In the genomic region with DNA sequence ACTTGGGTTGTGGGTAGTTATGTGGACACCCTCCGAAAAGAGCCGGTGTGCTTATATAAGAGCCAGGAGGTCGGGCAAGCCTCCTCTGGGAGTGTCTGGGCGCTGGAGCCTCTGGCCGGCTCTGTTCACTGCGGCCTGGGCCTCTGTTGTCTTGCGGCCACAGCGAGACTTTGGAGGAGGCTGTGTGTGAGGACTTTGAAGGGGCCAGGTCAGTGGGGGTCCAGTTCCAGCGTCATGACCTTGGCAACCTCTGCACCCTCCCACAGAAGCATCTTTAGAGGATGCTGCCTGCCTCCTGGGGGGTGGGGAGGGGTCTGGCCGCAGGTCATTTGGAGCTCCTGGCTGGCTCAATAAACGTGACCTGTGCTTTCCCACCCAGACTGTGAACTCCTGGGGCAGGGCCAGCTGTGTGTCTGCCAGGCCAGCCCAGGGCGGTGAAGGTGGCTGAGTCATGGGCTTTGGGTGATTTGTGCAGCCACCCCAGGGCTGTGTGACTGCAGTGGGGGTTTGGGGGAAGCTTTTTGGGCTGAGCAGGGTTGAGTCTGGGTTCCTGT, we compare ENCODE assay signal across 8 cellular contexts. TPM values are rescaled to one million over a fixed set of nuclear protein-coding genes. Genes with fewer than 3 reads are reported as not detected.
DNase-seq lines count a peak whose midpoint lies in the region; ATAC-seq and TF ChIP-seq lines count a peak whose summit lies in the region.

No MANE protein-coding gene starts in this region.

- no peaks in the 10 kb centered on the region for H3K9me3 Mint-ChIP-seq in activated CD4-positive, alpha-beta T cell treated with anti-CD3 and anti-CD28 coated beads for 36 hours (ENCODE audit: low read depth)
- H3K9me3 Mint-ChIP-seq in WTC11 = no peaks in the 10 kb centered on the region

- peak overlapping the region; percentile 79 for H3K27ac Mint-ChIP-seq in activated CD4-positive, alpha-beta T cell treated with anti-CD3 and anti-CD28 coated beads for 36 hours
- H3K27ac Mint-ChIP-seq in WTC11 = no peak overlapping the region

- H3K9me3 ChIP-seq in subcutaneous abdominal adipose tissue (ENCODE audit: control insufficient read depth in 5 of 5, low read length in 5 of 5) = no peaks in the 10 kb centered on the region

- peak overlapping the region; percentile 58 to 85 (median 76) for H3K4me3 ChIP-seq in subcutaneous abdominal adipose tissue (ENCODE audit: low read depth in 1 of 5, low read length in 5 of 5)

- H3K27me3 ChIP-seq in subcutaneous abdominal adipose tissue (ENCODE audit: control insufficient read depth in 5 of 5, insufficient read depth in 4 of 5, low read length in 5 of 5) = peaks cover 0 to 6% (median 0%) of the 10 kb centered on the region in 5 donors

- intact Hi-C loops in activated CD4-positive, alpha-beta T cell treated with anti-CD3 and anti-CD28 coated beads for 36 hours (cut with DNase I, micrococcal nuclease) = loop anchor here (2.0 to 10.0 kb wide), 3 partner anchors 15 to 1272 kb away; partner anchors contain the start of genes PTK6 (in 1 of the 2) and RGS19 (in 1 of the 2)

- no peak for TF ChIP-seq CTCF in WTC11 (IDR thresholded peaks at IDR 0.05)

- peak overlapping the region; percentile 82 for H3K4me3 Mint-ChIP-seq in activated CD4-positive, alpha-beta T cell treated with anti-CD3 and anti-CD28 coated beads for 36 hours
- peak overlapping the region; percentile 82 for H3K4me3 Mint-ChIP-seq in WTC11

- peaks cover 2 to 39% (median 23%) of the 10 kb centered on the region in 5 donors for H3K4me1 ChIP-seq in subcutaneous abdominal adipose tissue (ENCODE audit: control insufficient read depth in 5 of 5, insufficient read depth in 5 of 5, low read length in 5 of 5)

- no peak overlapping the region for H3K27ac ChIP-seq in subcutaneous abdominal adipose tissue (ENCODE audit: low read depth, low read length)

- no peak for ATAC-seq in activated CD4-positive, alpha-beta T cell treated with anti-CD3 and anti-CD28 coated beads for 36 hours
- no peak for ATAC-seq in WTC11
- no peak for ATAC-seq in GM18873 (IDR thresholded peaks at IDR 0.05; ENCODE audit: low FRiP score, unreplicated experiment)

- peak overlapping the region in 4 of 5 donors; percentile 53 to 79 (median 76) for H3K9ac ChIP-seq in subcutaneous abdominal adipose tissue (ENCODE audit: low read length in 5 of 5)

- peaks cover 0 to 2% (median 0%) of the 10 kb centered on the region in 5 donors for H3K36me3 ChIP-seq in subcutaneous abdominal adipose tissue (ENCODE audit: control insufficient read depth in 5 of 5, insufficient read depth in 5 of 5, low read length in 5 of 5)

- POLR2A ChIA-PET in activated CD4-positive, alpha-beta T cell treated with anti-CD3 and anti-CD28 coated beads for 36 hours (lab: Charles Lee) = no interaction called here
- POLR2A ChIA-PET in WTC11 (lab: Charles Lee) = interaction anchor here (0.6 kb wide), 1 partner anchor 17 kb away, joined by 3 read pairs; no protein-coding TSS in a partner anchor

- no peaks in the 10 kb centered on the region for H3K36me3 Mint-ChIP-seq in activated CD4-positive, alpha-beta T cell treated with anti-CD3 and anti-CD28 coated beads for 36 hours (ENCODE audit: low read depth)
- H3K36me3 Mint-ChIP-seq in WTC11 = no peaks in the 10 kb centered on the region

- DNase-seq in activated CD4-positive, alpha-beta T cell treated with anti-CD3 and anti-CD28 coated beads for 36 hours = no peak
- DNase-seq in activated CD4-positive, alpha-beta T cell treated with anti-CD3 and anti-CD28 coated beads for 48 hours = no peak
- no peak for DNase-seq in WTC11 (ENCODE audit: low spot score)
- DNase-seq in hepatic stellate cell (ENCODE audit: low spot score) = peak; percentile 83
- no peak for DNase-seq in stimulated activated CD4-positive, alpha-beta T cell treated with anti-CD3 and anti-CD28 coated beads, Interleukin-12 subunit alpha, Interleukin-12 subunit beta, amount 100 ng/mL, for 4 hours
- DNase-seq in activated CD4-positive, alpha-beta T cell treated with anti-CD3 and anti-CD28 coated beads for 4 hours = no peak

- H3K27me3 Mint-ChIP-seq in activated CD4-positive, alpha-beta T cell treated with anti-CD3 and anti-CD28 coated beads for 36 hours = no peaks in the 10 kb centered on the region
- peaks cover 7% of the 10 kb centered on the region for H3K27me3 Mint-ChIP-seq in WTC11 (ENCODE audit: low read depth)

- H3K4me1 Mint-ChIP-seq in activated CD4-positive, alpha-beta T cell treated with anti-CD3 and anti-CD28 coated beads for 36 hours = peaks cover 49% of the 10 kb centered on the region
- H3K4me1 Mint-ChIP-seq in WTC11 = peaks cover 32% of the 10 kb centered on the region

- CTCF ChIA-PET in activated CD4-positive, alpha-beta T cell treated with anti-CD3 and anti-CD28 coated beads for 36 hours (lab: Charles Lee) = no interaction called here
- CTCF ChIA-PET in WTC11 (lab: Charles Lee) = interaction anchor here (0.6 to 1.3 kb wide), 4 partner anchors 14 to 109 kb away, joined by 3 to 4 read pairs (median 4); partner anchors contain the start of gene LKAAEAR1

TF ChIP-seq in WTC11, 78 proteins besides CTCF, POLR2A, EP300 and RAD21:
- TF ChIP-seq GABPB1 (CRISPR knock-in tag; IDR thresholded peaks at IDR 0.05) = 0 out of 2 replicates have a peak, but pooled peaks have one; percentile 47
- TF ChIP-seq, protein P1, sequence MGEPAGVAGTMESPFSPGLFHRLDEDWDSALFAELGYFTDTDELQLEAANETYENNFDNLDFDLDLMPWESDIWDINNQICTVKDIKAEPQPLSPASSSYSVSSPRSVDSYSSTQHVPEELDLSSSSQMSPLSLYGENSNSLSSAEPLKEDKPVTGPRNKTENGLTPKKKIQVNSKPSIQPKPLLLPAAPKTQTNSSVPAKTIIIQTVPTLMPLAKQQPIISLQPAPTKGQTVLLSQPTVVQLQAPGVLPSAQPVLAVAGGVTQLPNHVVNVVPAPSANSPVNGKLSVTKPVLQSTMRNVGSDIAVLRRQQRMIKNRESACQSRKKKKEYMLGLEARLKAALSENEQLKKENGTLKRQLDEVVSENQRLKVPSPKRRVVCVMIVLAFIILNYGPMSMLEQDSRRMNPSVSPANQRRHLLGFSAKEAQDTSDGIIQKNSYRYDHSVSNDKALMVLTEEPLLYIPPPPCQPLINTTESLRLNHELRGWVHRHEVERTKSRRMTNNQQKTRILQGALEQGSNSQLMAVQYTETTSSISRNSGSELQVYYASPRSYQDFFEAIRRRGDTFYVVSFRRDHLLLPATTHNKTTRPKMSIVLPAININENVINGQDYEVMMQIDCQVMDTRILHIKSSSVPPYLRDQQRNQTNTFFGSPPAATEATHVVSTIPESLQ (CRISPR knock-in tag; IDR thresholded peaks at IDR 0.05) = no peak

RNA-seq across cellular contexts. Expression of gene TCEA2, which starts 1.2 kb away (rescaled TPM):
- total RNA-seq in activated CD4-positive, alpha-beta T cell treated with anti-CD3 and anti-CD28 coated beads for 36 hours = 10 to 100 TPM; 40.6 to 50.0 TPM
- 55.8 to 63.6 TPM (median 63.5 TPM) in 3 replicates for total RNA-seq in WTC11 (2021)

RNA-seq across cellular contexts. Expression of gene SOX18, which starts 14.8 kb away (rescaled TPM):
- not detected for total RNA-seq in activated CD4-positive, alpha-beta T cell treated with anti-CD3 and anti-CD28 coated beads for 36 hours
- total RNA-seq in WTC11 (2021) = 0.73 to 0.81 TPM (median 0.80 TPM) in 3 replicates

RNA-seq across cellular contexts. Expression of gene RGS19, which starts 15.1 kb away (rescaled TPM):
- total RNA-seq in activated CD4-positive, alpha-beta T cell treated with anti-CD3 and anti-CD28 coated beads for 36 hours = 10 to 100 TPM; 39.6 to 40.2 TPM
- total RNA-seq in WTC11 (2021) = 13.8 to 15.9 TPM (median 15.1 TPM) in 3 replicates

RNA-seq across cellular contexts. Expression of gene OPRL1, which starts 15.7 kb away (rescaled TPM):
- total RNA-seq in activated CD4-positive, alpha-beta T cell treated with anti-CD3 and anti-CD28 coated beads for 36 hours = under 1 TPM; 0.42 to 0.50 TPM
- total RNA-seq in WTC11 (2021) = 1.7 to 2.2 TPM (median 2.0 TPM) in 3 replicates

RNA-seq across cellular contexts. Expression of gene LKAAEAR1, which starts 20.0 kb away (rescaled TPM):
- total RNA-seq in activated CD4-positive, alpha-beta T cell treated with anti-CD3 and anti-CD28 coated beads for 36 hours = under 1 TPM; 0.30 to 0.46 TPM
- total RNA-seq in WTC11 (2021) = 0.53 to 1.7 TPM (median 0.73 TPM) in 3 replicates
